1 cellular context compared by ENCODE assay signal in the genomic region with DNA sequence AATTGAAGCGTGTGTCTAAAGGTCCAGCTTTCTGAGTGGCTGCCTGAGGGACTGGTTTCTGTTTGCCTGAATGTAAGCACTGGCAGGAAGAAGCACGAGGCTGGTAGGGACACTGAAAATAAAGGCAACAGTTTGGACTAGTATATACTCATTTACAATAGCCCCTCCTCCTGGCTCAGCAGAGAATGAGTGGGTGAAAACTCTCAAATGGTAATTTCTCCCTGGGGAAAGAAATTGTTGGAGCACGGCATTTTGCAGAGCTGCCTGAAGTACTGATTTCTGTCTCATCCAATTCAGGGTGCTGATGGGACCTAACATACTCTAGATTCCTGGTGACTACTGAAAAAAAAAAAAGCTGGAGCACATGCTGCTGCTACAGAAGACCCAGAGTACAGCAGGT.
TF ChIP-seq lines count a peak whose summit lies in the region.

No MANE protein-coding gene starts in this region.

TF ChIP-seq in endothelial cell of umbilical vein, 7 proteins besides CTCF, POLR2A, EP300 and RAD21:
- no peak for TF ChIP-seq FOS (IDR thresholded peaks at IDR 0.05; ENCODE audit: borderline replicate concordance, insufficient read depth, low read length)
- TF ChIP-seq, protein P1, sequence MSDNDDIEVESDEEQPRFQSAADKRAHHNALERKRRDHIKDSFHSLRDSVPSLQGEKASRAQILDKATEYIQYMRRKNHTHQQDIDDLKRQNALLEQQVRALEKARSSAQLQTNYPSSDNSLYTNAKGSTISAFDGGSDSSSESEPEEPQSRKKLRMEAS (IDR thresholded peaks at IDR 0.05; ENCODE audit: insufficient read depth, insufficient read length), result no peak
- no peak for TF ChIP-seq MYC (IDR thresholded peaks at IDR 0.05; ENCODE audit: low read depth, low read length)
- no peak for TF ChIP-seq GATA2 (IDR thresholded peaks at IDR 0.05; ENCODE audit: insufficient read depth, insufficient read length, low read depth, low read length)
- no peak for TF ChIP-seq JUN (IDR thresholded peaks at IDR 0.05; ENCODE audit: borderline replicate concordance, insufficient read depth, insufficient read length, low read depth)
- no peak for TF ChIP-seq POLR2AphosphoS5 (IDR thresholded peaks at IDR 0.05; ENCODE audit: insufficient read depth, low read depth, low read length)
- no peak for TF ChIP-seq EZH2 (IDR thresholded peaks at IDR 0.05; ENCODE audit: borderline replicate concordance, low read depth, low read length, severe bottlenecking)
TF ChIP-seq in endothelial cell of umbilical vein: peak in this region for 0.
